31 cellular contexts compared by ENCODE assay signal in genomic region chr7:40477094-40477493, GRCh38.
"Had no signal": no experiment of that assay in that cellular context is flagged by ENCODE, and none has a peak within 500 bp of the region (broad histone marks: within the 10 kb centered on the region; RNA-seq: fewer than 3 reads in every experiment).

No MANE protein-coding gene starts in this region.

- H3K27ac ChIP-seq: brain microvascular endothelial cell, epithelial cell of prostate, esophagus squamous epithelium, heart left ventricle, WERI-Rb-1 had no signal

- H3K27me3 ChIP-seq: brain microvascular endothelial cell, esophagus squamous epithelium, heart left ventricle had no signal

- H3K4me3 ChIP-seq: esophagus squamous epithelium, heart left ventricle had no signal

- ATAC-seq: activated CD4-positive, CD25-positive, alpha-beta regulatory T cell treated with anti-CD3 and anti-CD28 coated beads, Interleukin-2, amount 50 U/mL, for 24 hours; activated CD8-positive, alpha-beta T cell treated with anti-CD3 and anti-CD28 coated beads for 36 hours; activated T-cell treated with anti-CD3 and anti-CD28 coated beads, Interleukin-2, amount 50 U/mL, for 4 hours; activated T-helper 17 cell treated with anti-CD3 and anti-CD28 coated beads, Interleukin-2, amount 50 U/mL, for 72 hours; effector memory CD8-positive, alpha-beta T cell; heart left ventricle; T-helper 17 cell had no signal

- DNase-seq: activated B cell treated with CpG ODN at 0.5 μM for 24 hours; activated CD4-positive, alpha-beta T cell treated with anti-CD3 and anti-CD28 coated beads for 48 hours; activated CD4-positive, alpha-beta T cell treated with anti-CD3 and anti-CD28 coated beads, Interleukin-2, amount 50 U/mL, for 1 hour; activated CD4-positive, alpha-beta T cell treated with anti-CD3 and anti-CD28 coated beads, Interleukin-2, amount 50 U/mL, for 48 hours; activated CD8-positive, alpha-beta memory T cell treated with anti-CD3 and anti-CD28 coated beads for 24 hours; activated CD8-positive, alpha-beta T cell treated with anti-CD3 and anti-CD28 coated beads for 36 hours; activated effector memory CD4-positive, alpha-beta T cell treated with Interleukin-2 at 50 U/mL for 16 hours; activated gamma-delta T cell treated with Interleukin-2 at 50 U/mL for 16 hours; activated naive CD4-positive, alpha-beta T cell treated with anti-CD3 and anti-CD28 coated beads, Interleukin-2, amount 50 U/mL, for 16 hours; activated naive CD4-positive, alpha-beta T cell treated with Interleukin-2 at 50 U/mL for 16 hours; activated T-cell treated with anti-CD3 and anti-CD28 coated beads, Interleukin-2, amount 50 U/mL, for 4 hours; amniotic stem cell; anterior cingulate cortex; brain microvascular endothelial cell; cortex of kidney; dermis blood vessel endothelial cell; effector CD4-positive, alpha-beta T cell; effector memory CD8-positive, alpha-beta T cell; esophagus squamous epithelium; foreskin melanocyte; glutamatergic neuron; heart left ventricle; T-helper 17 cell; T1000; WERI-Rb-1 had no signal

- FAIRE-seq: astrocyte, bronchial epithelial cell, colon had no signal

- H3K36me3 ChIP-seq: brain microvascular endothelial cell, esophagus squamous epithelium, heart left ventricle, WERI-Rb-1 had no signal

- H3K9me3 ChIP-seq: esophagus squamous epithelium, heart left ventricle had no signal

- H3K4me1 ChIP-seq: esophagus squamous epithelium, heart left ventricle had no signal
